In the genomic region with DNA sequence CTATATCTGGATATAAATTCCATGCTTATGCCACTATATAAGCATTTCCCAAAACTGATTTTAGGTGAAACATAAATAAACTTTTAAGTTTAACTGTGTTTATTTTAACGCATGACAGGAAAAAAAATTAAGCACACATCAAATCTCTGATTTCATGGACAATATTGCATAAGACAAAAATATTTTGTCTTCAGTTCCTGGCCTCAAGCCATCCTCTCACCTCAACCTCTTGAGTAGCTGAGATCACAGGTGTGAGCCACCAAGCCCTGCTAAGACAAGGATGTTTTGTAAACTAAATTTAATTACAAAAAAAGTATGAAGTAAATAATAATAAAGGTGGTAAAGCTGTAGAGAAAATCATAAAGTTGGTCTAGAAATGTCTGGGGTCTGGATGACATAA, we compare ENCODE assay signal across 26 cellular contexts. TPM values are rescaled to one million over a fixed set of nuclear protein-coding genes. Genes with fewer than 3 reads are reported as not detected.
"Had no signal": no experiment of that assay in that cellular context is flagged by ENCODE, and none has a peak within 500 bp of the region (broad histone marks: within the 10 kb centered on the region; RNA-seq: fewer than 3 reads in every experiment).

No MANE protein-coding gene starts in this region.

- H3K27ac ChIP-seq: dorsolateral prefrontal cortex, epithelial cell of prostate, foreskin keratinocyte, gastroesophageal sphincter, heart right ventricle, neural progenitor cell, prostate gland, right atrium auricular region, sigmoid colon, stomach, testis, tibial artery, uterus had no signal

- H3K36me3 ChIP-seq: gastroesophageal sphincter, heart right ventricle, neural progenitor cell, prostate gland, right atrium auricular region, sigmoid colon, stomach, tibial artery, uterus had no signal

- H3K4me1 Mint-ChIP-seq: nephron, neural progenitor cell had no signal

- H3K9me3 ChIP-seq: gastroesophageal sphincter, heart right ventricle, prostate gland, right atrium auricular region, sigmoid colon, stomach, testis, tibial artery, uterus had no signal

- H3K4me3 Mint-ChIP-seq: naive thymus-derived CD4-positive, alpha-beta T cell; nephron; neural progenitor cell; stimulated activated effector memory CD8-positive, alpha-beta T cell treated with anti-CD3 and anti-CD28 coated beads, Interleukin-12 subunit alpha, Interleukin-12 subunit beta, amount 100 ng/mL, for 72 hours had no signal

- H3K4me3 ChIP-seq: dorsolateral prefrontal cortex, gastroesophageal sphincter, heart right ventricle, neural progenitor cell, prostate gland, right atrium auricular region, sigmoid colon, stomach, testis, tibial artery, uterus had no signal

- H3K27me3 ChIP-seq: neural progenitor cell, right atrium auricular region, sigmoid colon, testis, uterus had no signal

- H3K9me3 Mint-ChIP-seq: naive thymus-derived CD4-positive, alpha-beta T cell; nephron; neural progenitor cell; stimulated activated effector memory CD8-positive, alpha-beta T cell treated with anti-CD3 and anti-CD28 coated beads, Interleukin-12 subunit alpha, Interleukin-12 subunit beta, amount 100 ng/mL, for 72 hours; type B pancreatic cell had no signal

- FAIRE-seq: colon had no signal

- DNase-seq: foreskin keratinocyte, left ventricle myocardium superior, sigmoid colon, uterus had no signal

- H3K36me3 Mint-ChIP-seq: naive thymus-derived CD4-positive, alpha-beta T cell; neural progenitor cell; stimulated activated effector memory CD8-positive, alpha-beta T cell treated with anti-CD3 and anti-CD28 coated beads, Interleukin-12 subunit alpha, Interleukin-12 subunit beta, amount 100 ng/mL, for 72 hours; type B pancreatic cell had no signal

- H3K27ac Mint-ChIP-seq: nephron; neural progenitor cell; stimulated activated effector memory CD8-positive, alpha-beta T cell treated with anti-CD3 and anti-CD28 coated beads, Interleukin-12 subunit alpha, Interleukin-12 subunit beta, amount 100 ng/mL, for 72 hours had no signal

- ATAC-seq: gastroesophageal sphincter had no signal

- H3K4me1 ChIP-seq: foreskin keratinocyte, gastroesophageal sphincter, neural progenitor cell, prostate gland, right atrium auricular region, testis, tibial artery, uterus had no signal

RNA-seq across cellular contexts. Expression of gene CEACAM6, which starts 0.7 kb away (rescaled TPM):
- total RNA-seq: fibroblast of lung, left ventricle myocardium superior, osteocyte, right atrium auricular region, subcutaneous adipose tissue had no signal

RNA-seq across cellular contexts. Expression of gene CEACAM3, which starts 41.8 kb away (rescaled TPM):
- total RNA-seq: cerebellum, esophagus mucosa, fibroblast of lung, foreskin keratinocyte, mammary epithelial cell, osteocyte, right atrium auricular region, sigmoid colon, skeletal muscle tissue, stomach, testis, uterus had no signal

RNA-seq across cellular contexts. Expression of gene CEACAM5, which starts 46.2 kb away (rescaled TPM):
- total RNA-seq: dorsolateral prefrontal cortex; fibroblast of lung; foreskin keratinocyte; heart right ventricle; left ventricle myocardium superior; mammary epithelial cell; naive thymus-derived CD4-positive, alpha-beta T cell; osteocyte; right atrium auricular region; skeletal muscle tissue had no signal
